8 cellular contexts compared by ENCODE assay signal in genomic region chr5:135560858-135561257, GRCh38. TPM values are rescaled to one million over a fixed set of nuclear protein-coding genes. Genes with fewer than 3 reads are reported as not detected.
A peak's percentile ranks its signal among the peaks of the same experiment; 100 is the strongest.
DNase-seq lines count a peak whose midpoint lies in the region; ATAC-seq and TF ChIP-seq lines count a peak whose summit lies in the region.

No MANE protein-coding gene starts in this region.

- no peak overlapping the region for H3K27ac ChIP-seq in breast epithelium

- TF ChIP-seq CTCF in breast epithelium (IDR thresholded peaks at IDR 0.05) = peak; percentile 49 to 72 (median 60)

- TF ChIP-seq POLR2A in breast epithelium (IDR thresholded peaks at IDR 0.05) = no peak

- H3K9me3 ChIP-seq in breast epithelium = no peaks in the 10 kb centered on the region

- H3K4me1 ChIP-seq in breast epithelium = no peaks in the 10 kb centered on the region

- peak; percentile 90 for ATAC-seq in GM18508 (IDR thresholded peaks at IDR 0.05; ENCODE audit: insufficient read depth, unreplicated experiment)
- ATAC-seq in HG02973 (IDR thresholded peaks at IDR 0.05; ENCODE audit: unreplicated experiment) = peak; percentile 92

- no peak overlapping the region for H3K4me3 ChIP-seq in breast epithelium

- H3K36me3 ChIP-seq in breast epithelium = no peaks in the 10 kb centered on the region

- intact Hi-C loops in breast epithelium (cut with DNase I; ENCODE audit: low total_unique reads) = no loop called here

- peak; percentile 89 for DNase-seq in AG08395 (ENCODE audit: low spot score)
- DNase-seq in NCI-H2029 treated with DMSO at 0.1 percent for 48 hours (lab: John Stamatoyannopoulos, UW) = peak; percentile 47
- peak; percentile 81 for DNase-seq in UCSD-AML1 (lab: John Stamatoyannopoulos, UW; ENCODE audit: unreplicated experiment)
- DNase-seq in breast epithelium (ENCODE audit: low spot score in 2 of 2) = peak; percentile 56 to 72
- DNase-seq in kidney tubule cell (ENCODE audit: low spot score) = peak; percentile 76
- DNase-seq in stimulated activated CD4-positive, alpha-beta T cell treated with anti-CD3 and anti-CD28 coated beads, Interleukin-4, amount 100 ng/mL, for 24 hours = peak; percentile 69

- peaks cover 0 to 12% of the 10 kb centered on the region in 2 donors for H3K27me3 ChIP-seq in breast epithelium

RNA-seq across cellular contexts. Expression of gene CXCL14, which starts 17.9 kb away (rescaled TPM):
- total RNA-seq in breast epithelium = 1,000 to 10,000 TPM in 1 of 3 donors, 10 to 100 TPM in 2; 45.5 to 1,054 (median 46.9) TPM

RNA-seq across cellular contexts. Expression of gene NEUROG1, which starts 25.1 kb away (rescaled TPM):
- not detected for total RNA-seq in breast epithelium
